1 cellular context compared by ENCODE assay signal in genomic region chr14:75982724-75983358, GRCh38.
TF ChIP-seq lines count a peak whose summit lies in the region.

No MANE protein-coding gene starts in this region.

TF ChIP-seq in HepG2, 621 proteins besides CTCF, POLR2A, EP300 and RAD21:
- 0 out of 2 replicates have a peak, but pooled peaks have one; percentile 37 for TF ChIP-seq ZNF782 (CRISPR knock-in tag; IDR thresholded peaks at IDR 0.05; ENCODE audit: borderline replicate concordance)
- TF ChIP-seq ZFP82 (CRISPR knock-in tag; IDR thresholded peaks at IDR 0.05; ENCODE audit: borderline replicate concordance), result 0 out of 2 replicates have a peak, but pooled peaks have one; percentile 32
- peak; percentile 88 for TF ChIP-seq ZNF3 (CRISPR knock-in tag; IDR thresholded peaks at IDR 0.05)
- no peak for TF ChIP-seq GTF2F1 (IDR thresholded peaks at IDR 0.05; ENCODE audit: low read length)
- peak; percentile 58 for TF ChIP-seq PTBP1 (IDR thresholded peaks at IDR 0.05; ENCODE audit: low read depth, low read length, poor library complexity, severe bottlenecking)
- TF ChIP-seq ZKSCAN5 (CRISPR knock-in tag; IDR thresholded peaks at IDR 0.05), result 0 out of 2 replicates have a peak, but pooled peaks have one; percentile 33
- no peak for TF ChIP-seq ZNF337 (CRISPR knock-in tag; IDR thresholded peaks at IDR 0.05; ENCODE audit: borderline replicate concordance, low read depth)
- TF ChIP-seq ZNF629 (CRISPR knock-in tag; conservative IDR thresholded peaks at IDR 0.05), result peak; percentile 96
- peak; percentile 79 for TF ChIP-seq ZMYM3 (CRISPR knock-in tag; IDR thresholded peaks at IDR 0.05)
